In genomic region chr9:136283291-136284235, GRCh38 we compare ENCODE assay signal across 8 cellular contexts. TPM values are rescaled to one million over a fixed set of nuclear protein-coding genes. Genes with fewer than 3 reads are reported as not detected.
DNase-seq lines count a peak whose midpoint lies in the region; ATAC-seq and TF ChIP-seq lines count a peak whose summit lies in the region.

No MANE protein-coding gene starts in this region.

- peak; percentile 75 for TF ChIP-seq CTCF in AG10803 (conservative IDR thresholded peaks at IDR 0.05; ENCODE audit: low read length)
- peak; percentile 90 for TF ChIP-seq CTCF in IMR-90 (conservative IDR thresholded peaks at IDR 0.05; ENCODE audit: low read depth, low read length)
- TF ChIP-seq CTCF in Peyer's patch (IDR thresholded peaks at IDR 0.05) = peak; percentile 76 to 88 (median 80)
- TF ChIP-seq CTCF in fibroblast of villous mesenchyme (IDR thresholded peaks at IDR 0.05; ENCODE audit: insufficient read depth, low read depth, low read length) = peak; percentile 75

- H3K27ac ChIP-seq in IMR-90 (ENCODE audit: insufficient read depth, low read length) = no peak overlapping the region
- H3K27ac ChIP-seq in Peyer's patch = peak overlapping the region in 2 of 4 donors; percentile 9 to 44
- H3K27ac ChIP-seq in neuronal stem cell (replicated peaks; ENCODE audit: low read length) = no peak overlapping the region

- H3K4ac ChIP-seq in IMR-90 (ENCODE audit: low read depth, low read length) (no peak overlapping the region), neuronal stem cell (ENCODE audit: low read length) (no peak overlapping the region)

- H3K4me3 ChIP-seq in AG10803 (ENCODE audit: low read length) (peak overlapping the region; percentile 20), IMR-90 (ENCODE audit: insufficient read depth, low read depth, low read length) (no peak overlapping the region), Peyer's patch (peak overlapping the region; percentile 0 to 34 (median 30)), fibroblast of villous mesenchyme (ENCODE audit: low read depth, low read length) (peak overlapping the region; percentile 21), neuronal stem cell (ENCODE audit: low read length in 2 of 2) (no peak overlapping the region)

- H3K36me3 Mint-ChIP-seq in activated T-helper 1 cell treated with anti-CD3 and anti-CD28 coated beads, Interleukin-12 subunit alpha, Interleukin-12 subunit beta, Interleukin-2, Interleukin-4 antibody, amounts not matched to agents 30 ng/mL and 10 ng/mL and 1 ng/mL, durations not matched to agents 14 hours and 24 hours and 36 hours (ENCODE audit: low read depth) = no peaks in the 10 kb centered on the region

- H3K4me1 Mint-ChIP-seq in activated T-helper 1 cell treated with anti-CD3 and anti-CD28 coated beads, Interleukin-12 subunit alpha, Interleukin-12 subunit beta, Interleukin-2, Interleukin-4 antibody, amounts not matched to agents 30 ng/mL and 10 ng/mL and 1 ng/mL, durations not matched to agents 14 hours and 24 hours and 36 hours (ENCODE audit: low read depth) = no peaks in the 10 kb centered on the region

- H3K23ac ChIP-seq in IMR-90 (ENCODE audit: low read depth, low read length) (no peak overlapping the region), neuronal stem cell (ENCODE audit: low read depth, low read length, poor library complexity) (peak overlapping the region; percentile 34)

- TF ChIP-seq RAD21 in IMR-90 (IDR thresholded peaks at IDR 0.05; ENCODE audit: low read length) = peak; percentile 91

- peaks cover 4% of the 10 kb centered on the region for H3K9me3 ChIP-seq in IMR-90 (ENCODE audit: control insufficient read depth, insufficient read depth, low read length)
- no peaks in the 10 kb centered on the region for H3K9me3 ChIP-seq in Peyer's patch
- H3K9me3 ChIP-seq in neuronal stem cell (replicated peaks in 1 of 2; ENCODE audit: control insufficient read depth in 2 of 2, insufficient read depth in 1 of 2, low read depth in 1 of 2, low read length in 2 of 2) = no peaks in the 10 kb centered on the region

- H4K20me1 ChIP-seq in IMR-90 (ENCODE audit: insufficient read depth, low read length) = no peaks in the 10 kb centered on the region; the same call in 1 of the 2 replicates

- no peaks in the 10 kb centered on the region for H3K9me1 ChIP-seq in IMR-90 (ENCODE audit: insufficient read depth, low read length)

- H3K27me3 Mint-ChIP-seq in activated T-helper 1 cell treated with anti-CD3 and anti-CD28 coated beads, Interleukin-12 subunit alpha, Interleukin-12 subunit beta, Interleukin-2, Interleukin-4 antibody, amounts not matched to agents 30 ng/mL and 10 ng/mL and 1 ng/mL, durations not matched to agents 14 hours and 24 hours and 36 hours (ENCODE audit: insufficient read depth) = no peaks in the 10 kb centered on the region

- dilution Hi-C loops in IMR-90 (cut with HindIII; ENCODE audit: low sequenced_read_pairs, unreplicated experiment) = no loop called here

- peak overlapping the region; percentile 61 for H2AFZ ChIP-seq in IMR-90 (replicated peaks; ENCODE audit: low read length, poor library complexity)
- no peak overlapping the region for H2AFZ ChIP-seq in neuronal stem cell (ENCODE audit: low read length)

- H3K4me2 ChIP-seq in IMR-90 (ENCODE audit: low read depth, low read length) (no peak overlapping the region), neuronal stem cell (ENCODE audit: insufficient read depth, low read length, poor library complexity, severe bottlenecking) (no peak overlapping the region)

- no TSS peak for BruUV-seq in IMR-90 (replicated peaks; lab: Mats Ljungman, UMichigan)

- no peak overlapping the region for H4K91ac ChIP-seq in IMR-90 (ENCODE audit: insufficient read depth, low read depth, low read length)
- H4K91ac ChIP-seq in neuronal stem cell (ENCODE audit: low read depth, low read length, poor library complexity) = no peak overlapping the region

- H3K56ac ChIP-seq in IMR-90 (ENCODE audit: extremely low read depth, insufficient read depth, low read length) = no peak overlapping the region

- peak overlapping the region; percentile 37 for H2AK9ac ChIP-seq in IMR-90 (replicated peaks; ENCODE audit: low read depth, low read length, poor library complexity)

- no peak overlapping the region for H2BK15ac ChIP-seq in IMR-90 (ENCODE audit: low read depth, low read length)
- peak overlapping the region; percentile 89 for H2BK15ac ChIP-seq in neuronal stem cell (ENCODE audit: low read length)

- no peak overlapping the region for H3K4me3 Mint-ChIP-seq in activated T-helper 1 cell treated with anti-CD3 and anti-CD28 coated beads, Interleukin-12 subunit alpha, Interleukin-12 subunit beta, Interleukin-2, Interleukin-4 antibody, amounts not matched to agents 30 ng/mL and 10 ng/mL and 1 ng/mL, durations not matched to agents 14 hours and 24 hours and 36 hours

- H3K79me1 ChIP-seq in IMR-90 (ENCODE audit: low read depth in 1 of 2, low read length in 2 of 2) = no peaks in the 10 kb centered on the region
- H3K79me1 ChIP-seq in neuronal stem cell (ENCODE audit: low read depth, low read length) = peaks cover 3% of the 10 kb centered on the region

- H2BK120ac ChIP-seq in IMR-90 (ENCODE audit: low read depth, low read length) = no peak overlapping the region
- H2BK120ac ChIP-seq in neuronal stem cell (ENCODE audit: low read depth, low read length) = peak overlapping the region; percentile 1

- no peaks in the 10 kb centered on the region for H3K9me3 Mint-ChIP-seq in activated T-helper 1 cell treated with anti-CD3 and anti-CD28 coated beads, Interleukin-12 subunit alpha, Interleukin-12 subunit beta, Interleukin-2, Interleukin-4 antibody, amounts not matched to agents 30 ng/mL and 10 ng/mL and 1 ng/mL, durations not matched to agents 14 hours and 24 hours and 36 hours

- H3K18ac ChIP-seq in IMR-90 (ENCODE audit: low read depth, low read length) = no peak overlapping the region
- H3K18ac ChIP-seq in neuronal stem cell (ENCODE audit: low read length) = peak overlapping the region; percentile 44

- POLR2A ChIA-PET in IMR-90 (lab: Charles Lee; ENCODE audit: unreplicated experiment) = no interaction called here

- H3K9ac ChIP-seq in IMR-90 (ENCODE audit: low read depth, low read length) = no peak overlapping the region
- H3K9ac ChIP-seq in neuronal stem cell (ENCODE audit: low read depth, low read length, poor library complexity) = peak overlapping the region; percentile 44

- H4K8ac ChIP-seq in IMR-90 (ENCODE audit: low read depth in 2 of 2, low read length in 2 of 2) (no peak overlapping the region), neuronal stem cell (ENCODE audit: low read depth, low read length) (no peak overlapping the region)

- H2BK20ac ChIP-seq in IMR-90 (ENCODE audit: low read depth, low read length) = no peak overlapping the region

- peak; percentile 58 for DNase-seq in AG10803 (ENCODE audit: low read depth)
- peak; percentile 52 for DNase-seq in IMR-90
- peak; percentile 77 to 92 (median 83) for DNase-seq in Peyer's patch
- peak; percentile 54 for DNase-seq in activated T-helper 1 cell treated with anti-CD3 and anti-CD28 coated beads, Interleukin-12 subunit alpha, Interleukin-12 subunit beta, Interleukin-2, Interleukin-4 antibody, amounts not matched to agents 30 ng/mL and 10 ng/mL and 1 ng/mL, durations not matched to agents 14 hours and 24 hours and 36 hours (ENCODE audit: low spot score)
- DNase-seq in fibroblast of villous mesenchyme (ENCODE audit: low read depth) = peak; percentile 67
- DNase-seq in neuronal stem cell (ENCODE audit: low spot score) = peak; percentile 76
- DNase-seq in stimulated activated naive CD8-positive, alpha-beta T cell treated with anti-CD3 and anti-CD28 coated beads, Interleukin-15, Interleukin-2, amounts not matched to agents 100 U/mL and 50 U/mL, for 24 hours = peak; percentile 84

- H3K27me3 ChIP-seq in IMR-90 (ENCODE audit: control insufficient read depth, insufficient read depth, low read length) (peaks cover 26% of the 10 kb centered on the region), Peyer's patch (no peaks in the 10 kb centered on the region), neuronal stem cell (ENCODE audit: control insufficient read depth in 3 of 3, insufficient read depth in 3 of 3, low read depth in 1 of 3, low read length in 3 of 3) (peaks cover 0 to 73% (median 0%) of the 10 kb centered on the region in 3 experiments)

- in situ Hi-C loops in IMR-90 (cut with MboI; ENCODE audit: low sequenced_read_pairs) = no loop called here

- TF ChIP-seq POLR2A in IMR-90 (IDR thresholded peaks at IDR 0.05; ENCODE audit: low read depth, low read length) (no peak), Peyer's patch (IDR thresholded peaks at IDR 0.05) (no peak)

- H2AK5ac ChIP-seq in IMR-90 (ENCODE audit: low read depth, low read length) (no peak overlapping the region), neuronal stem cell (ENCODE audit: low read depth, low read length) (peak overlapping the region; percentile 98)

- H3K27ac Mint-ChIP-seq in activated T-helper 1 cell treated with anti-CD3 and anti-CD28 coated beads, Interleukin-12 subunit alpha, Interleukin-12 subunit beta, Interleukin-2, Interleukin-4 antibody, amounts not matched to agents 30 ng/mL and 10 ng/mL and 1 ng/mL, durations not matched to agents 14 hours and 24 hours and 36 hours = no peak overlapping the region

- H4K5ac ChIP-seq in IMR-90 (ENCODE audit: low read depth, low read length) = no peak overlapping the region

- CTCF ChIA-PET in IMR-90 (lab: Yijun Ruan, JAX) = interaction anchor here (0.7 to 0.9 kb wide), 2 partner anchors 18 to 108 kb away, joined by 3 read pairs; no protein-coding TSS in a partner anchor

- H3K36me3 ChIP-seq in IMR-90 (ENCODE audit: control insufficient read depth, insufficient read depth, low read length) = no peaks in the 10 kb centered on the region
- no peaks in the 10 kb centered on the region for H3K36me3 ChIP-seq in Peyer's patch
- no peaks in the 10 kb centered on the region for H3K36me3 ChIP-seq in neuronal stem cell (replicated peaks in 1 of 2; ENCODE audit: control insufficient read depth in 2 of 2, insufficient read depth in 2 of 2, low read length in 2 of 2)

- intact Hi-C loops in IMR-90 (cut with micrococcal nuclease) = loop anchor here (1.0 kb wide), 2 partner anchors 113 to 150 kb away; no protein-coding TSS in a partner anchor
- intact Hi-C loops in activated T-helper 1 cell treated with anti-CD3 and anti-CD28 coated beads, Interleukin-12 subunit alpha, Interleukin-12 subunit beta, Interleukin-2, Interleukin-4 antibody, amounts not matched to agents 30 ng/mL and 10 ng/mL and 1 ng/mL, durations not matched to agents 14 hours and 24 hours and 36 hours (cut with micrococcal nuclease) = loop anchor here (1.0 kb wide), 1 partner anchor 51 kb away; no protein-coding TSS in a partner anchor

- ATAC-seq in GM19023 (IDR thresholded peaks at IDR 0.05; ENCODE audit: unreplicated experiment) = peak; percentile 70
- ATAC-seq in IMR-90 (ENCODE audit: low read depth) = peak; percentile 99
- ATAC-seq in stimulated activated naive CD8-positive, alpha-beta T cell treated with anti-CD3 and anti-CD28 coated beads, Interleukin-15, Interleukin-2, amounts not matched to agents 100 U/mL and 50 U/mL, for 24 hours = peak; percentile 89

- WGBS in IMR-90 (ENCODE audit: extremely low coverage in 2 of 2, insufficient read length in 1 of 2), 2 experiments = 77% methylated on average over 7 of the region's 32 CpGs; no CpG with 5 or more reads in 1 of the 2 experiments
- no CpG with 5 or more reads among the region's 32 CpGs for WGBS in neuronal stem cell (ENCODE audit: extremely low coverage in 2 of 2, insufficient read length in 2 of 2, insufficient replicate concordance in 1 of 2), 2 donors

- no peak overlapping the region for H3K14ac ChIP-seq in IMR-90 (replicated peaks; ENCODE audit: low read depth, low read length)
- H3K14ac ChIP-seq in neuronal stem cell (ENCODE audit: low read length) = peak overlapping the region; percentile 6

- H3K4me1 ChIP-seq in IMR-90 (ENCODE audit: control insufficient read depth, insufficient read depth, low read length) = no peaks in the 10 kb centered on the region
- H3K4me1 ChIP-seq in Peyer's patch = peaks cover 0 to 13% (median 4%) of the 10 kb centered on the region in 4 donors
- peaks cover 0 to 3% of the 10 kb centered on the region in 2 donors for H3K4me1 ChIP-seq in neuronal stem cell (ENCODE audit: control insufficient read depth in 2 of 2, insufficient read depth in 1 of 2, low read depth in 1 of 2, low read length in 2 of 2)

- H2BK5ac ChIP-seq in IMR-90 (ENCODE audit: low read depth, low read length, poor library complexity, severe bottlenecking) (no peak overlapping the region), neuronal stem cell (ENCODE audit: low read length) (peak overlapping the region; percentile 7)

- no peak overlapping the region for H2BK12ac ChIP-seq in neuronal stem cell (ENCODE audit: low read length)

RNA-seq across cellular contexts. Expression of gene CCDC187, which starts 20.3 kb away (rescaled TPM):
- not detected in 2 replicates for total RNA-seq in IMR-90 (2012; rRNA removed)
- polyA plus RNA-seq in IMR-90 (2012; rRNA removed) = not detected in 2 replicates
- not detected in 2 replicates for polyA plus RNA-seq in IMR-90 (2012; cell fraction: cytosol; rRNA removed)
- not detected in 2 replicates for polyA plus RNA-seq in IMR-90 (2012; cell fraction: nucleus; rRNA removed; ENCODE audit: low replicate concordance)
- 1 to 10 TPM in 1 of 4 donors, under 1 TPM in 2, not detected in 1; 0.35 to 1.0 (median 0.67) TPM for total RNA-seq in Peyer's patch
- not detected in 2 replicates for total RNA-seq in activated T-helper 1 cell treated with anti-CD3 and anti-CD28 coated beads, Interleukin-12 subunit alpha, Interleukin-12 subunit beta, Interleukin-2, Interleukin-4 antibody, amounts not matched to agents 30 ng/mL and 10 ng/mL and 1 ng/mL, durations not matched to agents 14 hours and 24 hours and 36 hours
- under 0.01 TPM in 2 replicates for total RNA-seq in fibroblast of villous mesenchyme
- 0.08 TPM for polyA plus RNA-seq in neuronal stem cell (2013, experiment 1 of 2)
- 0.08 TPM for polyA plus RNA-seq in neuronal stem cell (2013, experiment 2 of 2)

RNA-seq across cellular contexts. Expression of gene QSOX2, which starts 38.0 kb away (rescaled TPM):
- 5.0 and 5.9 TPM in 2 replicates for total RNA-seq in IMR-90 (2012; rRNA removed)
- polyA plus RNA-seq in IMR-90 (2012; rRNA removed) = 12.7 and 12.9 TPM in 2 replicates
- 9.2 and 16.0 TPM in 2 replicates for polyA plus RNA-seq in IMR-90 (2012; cell fraction: cytosol; rRNA removed)
- polyA plus RNA-seq in IMR-90 (2012; cell fraction: nucleus; rRNA removed; ENCODE audit: low replicate concordance) = 18.3 and 24.7 TPM in 2 replicates
- 10 to 100 TPM in 1 of 4 donors, 1 to 10 TPM in 3; 5.1 to 23.9 (median 7.4) TPM for total RNA-seq in Peyer's patch
- total RNA-seq in activated T-helper 1 cell treated with anti-CD3 and anti-CD28 coated beads, Interleukin-12 subunit alpha, Interleukin-12 subunit beta, Interleukin-2, Interleukin-4 antibody, amounts not matched to agents 30 ng/mL and 10 ng/mL and 1 ng/mL, durations not matched to agents 14 hours and 24 hours and 36 hours = 27.9 and 28.6 TPM in 2 replicates
- total RNA-seq in fibroblast of villous mesenchyme = 11.3 and 15.1 TPM in 2 replicates
- polyA plus RNA-seq in neuronal stem cell (2013, experiment 1 of 2) = 11.3 TPM
- 11.5 TPM for polyA plus RNA-seq in neuronal stem cell (2013, experiment 2 of 2)

RNA-seq across cellular contexts. Expression of gene GPSM1, which starts 43.8 kb away (rescaled TPM):
- total RNA-seq in IMR-90 (2012; rRNA removed) (28.7 and 29.7 TPM in 2 replicates), Peyer's patch (10 to 100 TPM in 1 of 4 donors, 1 to 10 TPM in 3; 3.7 to 25.6 (median 6.0) TPM), fibroblast of villous mesenchyme (54.8 and 72.5 TPM in 2 replicates)
- 71.2 and 91.4 TPM in 2 replicates for polyA plus RNA-seq in IMR-90 (2012; rRNA removed)
- 45.5 and 87.8 TPM in 2 replicates for polyA plus RNA-seq in IMR-90 (2012; cell fraction: cytosol; rRNA removed)
- 297 and 693 TPM in 2 replicates for polyA plus RNA-seq in IMR-90 (2012; cell fraction: nucleus; rRNA removed; ENCODE audit: low replicate concordance)
- 18.3 and 19.1 TPM in 2 replicates for total RNA-seq in activated T-helper 1 cell treated with anti-CD3 and anti-CD28 coated beads, Interleukin-12 subunit alpha, Interleukin-12 subunit beta, Interleukin-2, Interleukin-4 antibody, amounts not matched to agents 30 ng/mL and 10 ng/mL and 1 ng/mL, durations not matched to agents 14 hours and 24 hours and 36 hours
- 37.4 TPM for polyA plus RNA-seq in neuronal stem cell (2013, experiment 1 of 2)
- polyA plus RNA-seq in neuronal stem cell (2013, experiment 2 of 2) = 37.2 TPM

Comparison
In these comparisons a context has a peak if more than half of its experiments do, and no peak if none do; other contexts are left out.
1. H3K4me3 ChIP-seq: peak in AG10803 (single experiment), Peyer's patch (4 of 4) and fibroblast of villous mesenchyme (single experiment); none in IMR-90 (single experiment) and neuronal stem cell (0 of 2).
2. Peak in every context shown above with its lines, with median percentiles within 50 percentile points of each other: DNase-seq, CTCF ChIP-seq and ATAC-seq.